Comparison of ENCODE assay signal across 20 cellular contexts in the genomic region with DNA sequence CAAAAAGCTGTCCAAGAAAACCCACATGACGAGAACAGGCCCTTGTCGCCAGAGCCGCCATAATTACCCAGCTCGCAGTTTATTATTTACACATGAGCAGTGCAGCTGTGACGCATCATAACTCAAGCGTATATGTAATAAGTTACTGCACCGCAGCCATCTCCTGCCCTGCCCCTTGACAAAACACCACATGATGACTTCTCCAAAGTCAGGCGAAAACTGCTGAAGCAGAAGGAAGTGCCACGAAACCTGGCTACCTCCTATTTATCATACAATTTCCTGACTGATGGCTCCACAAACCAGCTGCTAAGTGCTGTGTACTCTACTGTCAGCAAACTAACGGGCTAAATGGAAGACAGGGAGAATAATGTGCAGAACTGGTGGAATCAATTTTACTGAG.
DNase-seq lines count a peak whose midpoint lies in the region; ATAC-seq, FAIRE-seq and TF ChIP-seq lines count a peak whose summit lies in the region.
"Had no signal": no experiment of that assay in that cellular context is flagged by ENCODE, and none has a peak within 500 bp of the region (broad histone marks: within the 10 kb centered on the region; RNA-seq: fewer than 3 reads in every experiment).

No MANE protein-coding gene starts in this region.

- peak; percentile 84 for FAIRE-seq in islet of Langerhans (lab: Jason Lieb, UNC)

- 83 to 91% (median 87%) methylated on average over 10 of the region's 10 CpGs for WGBS in heart left ventricle, 4 donors
- WGBS in mesendoderm (ENCODE audit: extremely low coverage, insufficient coverage, low lambda C conversion rate), result no CpG with 5 or more reads among the region's 10 CpGs

- no peak overlapping the region for H3K4ac ChIP-seq in mesendoderm (ENCODE audit: low read depth, low read length)

- no peak for ATAC-seq in heart left ventricle
- ATAC-seq in upper lobe of right lung, result peak; percentile 35
- ATAC-seq: heart right ventricle, right cardiac atrium had no signal

- no peak overlapping the region for H2AK5ac ChIP-seq in mesendoderm (ENCODE audit: low read length)

- no peak for TF ChIP-seq POLR2A in heart left ventricle (IDR thresholded peaks at IDR 0.05)

- intact Hi-C loops in heart left ventricle (cut with DNase I), result no loop called here
- intact Hi-C loops in upper lobe of right lung (cut with DNase I), result no loop called here

- TF ChIP-seq CTCF in cardiac muscle cell (IDR thresholded peaks at IDR 0.05; ENCODE audit: low read depth, low read length), result no peak
- no peak for TF ChIP-seq CTCF in heart left ventricle (IDR thresholded peaks at IDR 0.05)
- TF ChIP-seq CTCF in upper lobe of right lung (IDR thresholded peaks at IDR 0.05), result no peak
- no peak for TF ChIP-seq CTCF in GM13976 (IDR thresholded peaks at IDR 0.05; ENCODE audit: borderline replicate concordance, control extremely low read depth, extremely low read depth, insufficient read depth, missing control alignments)

- H3K9me3 ChIP-seq in cardiac muscle cell (ENCODE audit: low read depth) (no peaks in the 10 kb centered on the region), heart left ventricle (no peaks in the 10 kb centered on the region), upper lobe of right lung (no peaks in the 10 kb centered on the region)
- H3K9me3 ChIP-seq: heart right ventricle, tibial nerve had no signal

- H3K27me3 ChIP-seq in cardiac muscle cell (no peaks in the 10 kb centered on the region), heart left ventricle (no peaks in the 10 kb centered on the region), upper lobe of right lung (no peaks in the 10 kb centered on the region), mesendoderm (ENCODE audit: insufficient read depth, low read length, poor library complexity) (no peaks in the 10 kb centered on the region)
- H3K27me3 ChIP-seq: heart right ventricle, tibial nerve had no signal

- DNase-seq in cardiac muscle cell (ENCODE audit: low read depth in 1 of 2, low spot score in 1 of 2), result no peak
- DNase-seq in heart left ventricle, result no peak
- DNase-seq in SHP77 (lab: John Stamatoyannopoulos, UW), result peak; percentile 81 to 83
- DNase-seq in upper lobe of right lung, result no peak
- DNase-seq in activated effector memory CD4-positive, alpha-beta T cell treated with Interleukin-2 at 50 U/mL for 16 hours, result no peak
- no peak for DNase-seq in mesendoderm
- no peak for DNase-seq in GM13976 (ENCODE audit: low spot score)
- DNase-seq: activated CD4-positive, CD25-positive, alpha-beta regulatory T cell; activated naive CD8-positive, alpha-beta T cell treated with anti-CD3 and anti-CD28 coated beads, Interleukin-2, amount 10 ng/mL, durations not matched to agents 7 days and 5 days; CD4-positive, CD25-positive, alpha-beta regulatory T cell; DMS53; GM23248; heart right ventricle; NCI-H2029 treated with DMSO at 0.1 percent for 48 hours; NCI-H510A; OCI-M1; stimulated activated naive CD4-positive, alpha-beta T cell treated with Interleukin-2 at 50 U/mL for 16 hours had no signal

- H3K4me3 ChIP-seq in cardiac muscle cell (no peak overlapping the region), heart left ventricle (no peak overlapping the region), upper lobe of right lung (no peak overlapping the region), mesendoderm (ENCODE audit: low read length) (no peak overlapping the region)
- H3K4me3 ChIP-seq: GM23248, heart right ventricle, tibial nerve had no signal

- in situ Hi-C loops in GM13976 (cut with MboI; ENCODE audit: low sequenced_read_pairs, unreplicated experiment), result no loop called here

- H3K36me3 ChIP-seq in cardiac muscle cell, result no peaks in the 10 kb centered on the region
- H3K36me3 ChIP-seq in heart left ventricle, result no peaks in the 10 kb centered on the region
- H3K36me3 ChIP-seq in upper lobe of right lung, result no peaks in the 10 kb centered on the region
- H3K36me3 ChIP-seq in mesendoderm (ENCODE audit: control insufficient read depth, insufficient read depth, low read length), result no peaks in the 10 kb centered on the region
- H3K36me3 ChIP-seq: heart right ventricle, tibial nerve had no signal

- no peak overlapping the region for H4K8ac ChIP-seq in mesendoderm (ENCODE audit: low read depth, low read length)

- H3K9ac ChIP-seq in mesendoderm (ENCODE audit: low read length), result no peak overlapping the region
- H3K9ac ChIP-seq: GM23248 had no signal

- no peak overlapping the region for H2BK15ac ChIP-seq in mesendoderm (replicated peaks; ENCODE audit: low read depth)

- no peak overlapping the region for H2BK5ac ChIP-seq in mesendoderm (ENCODE audit: low read length)

- H3K79me1 ChIP-seq in mesendoderm (ENCODE audit: low read length), result no peaks in the 10 kb centered on the region

- H3K27ac ChIP-seq in cardiac muscle cell (peak overlapping the region; percentile 70), heart left ventricle (no peak overlapping the region), upper lobe of right lung (no peak overlapping the region), mesendoderm (ENCODE audit: low read depth, low read length) (no peak overlapping the region)
- H3K27ac ChIP-seq: GM23248, heart right ventricle, tibial nerve had no signal

- no peak overlapping the region for H3K18ac ChIP-seq in mesendoderm (ENCODE audit: low read length)

- H4K5ac ChIP-seq in mesendoderm (ENCODE audit: low read length), result no peak overlapping the region

- H3K23ac ChIP-seq in mesendoderm (ENCODE audit: low read length), result no peak overlapping the region

- H2BK120ac ChIP-seq in mesendoderm (ENCODE audit: low read depth, low read length), result no peak overlapping the region

- no peak overlapping the region for H3K4me2 ChIP-seq in mesendoderm (ENCODE audit: low read length)

- H3K79me2 ChIP-seq in mesendoderm (ENCODE audit: control insufficient read depth, insufficient read depth, low read length), result no peaks in the 10 kb centered on the region

- no peak overlapping the region for H3K56ac ChIP-seq in mesendoderm (ENCODE audit: low read length)

- H3K4me1 ChIP-seq in cardiac muscle cell (ENCODE audit: low read depth), result peaks cover 45% of the 10 kb centered on the region
- peaks cover 0 to 9% (median 0%) of the 10 kb centered on the region in 12 donors for H3K4me1 ChIP-seq in heart left ventricle
- H3K4me1 ChIP-seq in upper lobe of right lung, result peaks cover 12% of the 10 kb centered on the region
- no peaks in the 10 kb centered on the region for H3K4me1 ChIP-seq in mesendoderm (ENCODE audit: control insufficient read depth, low read depth, low read length)

Comparison
In these comparisons a context has a peak if more than half of its experiments do, and no peak if none do; other contexts are left out.
1. DNase-seq: peak in SHP77 (2 of 2); none in cardiac muscle cell (0 of 2), heart left ventricle (0 of 5), upper lobe of right lung (single experiment), activated effector memory CD4-positive, alpha-beta T cell treated with Interleukin-2 at 50 U/mL for 16 hours (single experiment), mesendoderm (single experiment) and GM13976 (single experiment).